ENCODE assay signal across 25 cellular contexts in the genomic region with DNA sequence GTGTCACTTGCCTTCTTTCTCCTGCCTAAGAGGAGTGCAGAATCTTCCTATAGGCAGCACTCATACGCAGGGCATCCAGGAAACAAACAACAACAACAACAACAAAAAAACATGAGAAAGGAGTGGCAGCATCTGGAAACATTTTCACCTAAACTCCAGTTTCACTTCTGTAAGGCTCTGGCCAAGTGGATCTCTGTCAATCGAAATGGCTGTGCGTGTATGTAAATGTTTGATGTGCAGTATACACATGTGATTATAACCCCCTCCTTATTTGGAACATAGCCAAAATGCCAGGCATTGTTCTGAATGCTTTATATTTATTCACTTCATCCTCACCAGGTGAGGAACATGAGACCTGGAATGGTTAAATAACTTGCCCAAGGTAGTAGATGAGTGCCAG.
DNase-seq lines count a peak whose midpoint lies in the region; ATAC-seq, FAIRE-seq and TF ChIP-seq lines count a peak whose summit lies in the region.
"Had no signal": no experiment of that assay in that cellular context is flagged by ENCODE, and none has a peak within 500 bp of the region (broad histone marks: within the 10 kb centered on the region; RNA-seq: fewer than 3 reads in every experiment).

No MANE protein-coding gene starts in this region.

- peaks cover 5% of the 10 kb centered on the region for H3K4me1 ChIP-seq in OCI-LY1 (ENCODE audit: insufficient read depth, low read length, severe bottlenecking)
- H3K4me1 ChIP-seq: parathyroid adenoma, tibial nerve had no signal

- H3K9me3 Mint-ChIP-seq in activated naive CD4-positive, alpha-beta T cell treated with anti-CD3 and anti-CD28 coated beads, Interleukin-2, amount 10 ng/mL, durations not matched to agents 7 days and 5 days, result no peaks in the 10 kb centered on the region
- H3K9me3 Mint-ChIP-seq: activated CD4-positive, alpha-beta memory T cell treated with anti-CD3 and anti-CD28 coated beads for 36 hours; CD8-positive, alpha-beta T cell; naive thymus-derived CD8-positive, alpha-beta T cell had no signal

- H3K9me2 ChIP-seq in OCI-LY1 (ENCODE audit: low read depth, low read length), result no peaks in the 10 kb centered on the region

- H3K79me2 ChIP-seq in OCI-LY1 (ENCODE audit: insufficient read depth, low read length), result no peaks in the 10 kb centered on the region
- H3K79me2 ChIP-seq: parathyroid adenoma had no signal

- no peaks in the 10 kb centered on the region; the same call in 1 of the 2 replicates for H3K9me3 ChIP-seq in OCI-LY1 (ENCODE audit: low read length)
- H3K9me3 ChIP-seq: tibial nerve had no signal

- ATAC-seq in HG03565 (IDR thresholded peaks at IDR 0.05; ENCODE audit: unreplicated experiment) (no peak), GM19328 (IDR thresholded peaks at IDR 0.05; ENCODE audit: unreplicated experiment) (no peak)
- ATAC-seq: CD8-positive, alpha-beta T cell; naive thymus-derived CD8-positive, alpha-beta T cell; stimulated activated naive CD8-positive, alpha-beta T cell treated with anti-CD3 and anti-CD28 coated beads, Interleukin-15, Interleukin-2, amounts not matched to agents 100 U/mL and 50 U/mL, for 24 hours had no signal

- no peak overlapping the region for H2AFZ ChIP-seq in OCI-LY1 (ENCODE audit: low read length)

- peak; percentile 15 for FAIRE-seq in GM18507 (lab: Jason Lieb, UNC)
- FAIRE-seq: GM19239, kidney had no signal

- DNase-seq in COLO668 (lab: John Stamatoyannopoulos, UW; ENCODE audit: unreplicated experiment), result peak; percentile 70
- no peak for DNase-seq in GM18507 (ENCODE audit: extremely low spot score, insufficient read length, low read depth)
- peak; percentile 25 for DNase-seq in NCI-H2081 treated with DMSO at 0.1 percent for 48 hours (lab: John Stamatoyannopoulos, UW)
- no peak for DNase-seq in activated naive CD4-positive, alpha-beta T cell treated with anti-CD3 and anti-CD28 coated beads, Interleukin-2, amount 10 ng/mL, durations not matched to agents 7 days and 5 days
- no peak for DNase-seq in H7
- DNase-seq: activated CD4-positive, alpha-beta memory T cell treated with anti-CD3 and anti-CD28 coated beads for 36 hours; amygdala; CD8-positive, alpha-beta T cell; dorsolateral prefrontal cortex; foreskin melanocyte; kidney; mammary epithelial cell; MM.1S; naive thymus-derived CD8-positive, alpha-beta T cell; NCI-H2171; Right ventricle myocardium superior; stimulated activated CD4-positive, alpha-beta T cell treated with anti-CD3 and anti-CD28 coated beads, Interleukin-1b, Interleukin-23, amount 100 ng/mL, for 48 hours; stimulated activated naive CD8-positive, alpha-beta T cell treated with anti-CD3 and anti-CD28 coated beads, Interleukin-15, Interleukin-2, amounts not matched to agents 100 U/mL and 50 U/mL, for 24 hours had no signal

- no peaks in the 10 kb centered on the region for H4K20me1 ChIP-seq in OCI-LY1 (ENCODE audit: insufficient read depth, low read length)

- no peak overlapping the region for H3K27ac ChIP-seq in OCI-LY1 (ENCODE audit: low read depth, low read length, poor library complexity, severe bottlenecking)
- H3K27ac ChIP-seq: dorsolateral prefrontal cortex, parathyroid adenoma, tibial nerve, VCaP had no signal

- H3K36me3 ChIP-seq in OCI-LY1 (ENCODE audit: insufficient read depth, low read length), result no peaks in the 10 kb centered on the region
- no peaks in the 10 kb centered on the region for H3K36me3 ChIP-seq in H7 (replicated peaks; ENCODE audit: control insufficient read depth, insufficient read depth, low read length)
- H3K36me3 ChIP-seq: tibial nerve had no signal

- H3K4me2 ChIP-seq in OCI-LY1 (ENCODE audit: low read length), result peak overlapping the region; percentile 25; the same call in 1 of the 2 replicates

- TF ChIP-seq CTCF in OCI-LY1 (IDR thresholded peaks at IDR 0.05; ENCODE audit: low read length), result no peak

- H3K4me3 ChIP-seq in OCI-LY1 (ENCODE audit: low read depth, low read length, poor library complexity, severe bottlenecking), result no peak overlapping the region
- H3K4me3 ChIP-seq in H7 (ENCODE audit: insufficient read depth, low read depth, low read length), result no peak overlapping the region
- H3K4me3 ChIP-seq: tibial nerve had no signal

- H3K27me3 ChIP-seq in OCI-LY1 (ENCODE audit: insufficient read depth, low read length) (no peaks in the 10 kb centered on the region), H7 (ENCODE audit: control insufficient read depth, insufficient read depth, low read length) (no peaks in the 10 kb centered on the region)
- H3K27me3 ChIP-seq: tibial nerve had no signal

- no peak overlapping the region for H3K27ac Mint-ChIP-seq in activated naive CD4-positive, alpha-beta T cell treated with anti-CD3 and anti-CD28 coated beads, Interleukin-2, amount 10 ng/mL, durations not matched to agents 7 days and 5 days
- H3K27ac Mint-ChIP-seq: activated CD4-positive, alpha-beta memory T cell treated with anti-CD3 and anti-CD28 coated beads for 36 hours; CD8-positive, alpha-beta T cell had no signal

- H3K9ac ChIP-seq in OCI-LY1 (ENCODE audit: low read length), result no peak overlapping the region
- H3K9ac ChIP-seq: parathyroid adenoma had no signal

- no peaks in the 10 kb centered on the region for H3K36me3 Mint-ChIP-seq in activated naive CD4-positive, alpha-beta T cell treated with anti-CD3 and anti-CD28 coated beads, Interleukin-2, amount 10 ng/mL, durations not matched to agents 7 days and 5 days
- H3K36me3 Mint-ChIP-seq: activated CD4-positive, alpha-beta memory T cell treated with anti-CD3 and anti-CD28 coated beads for 36 hours; CD8-positive, alpha-beta T cell; naive thymus-derived CD8-positive, alpha-beta T cell had no signal

- no peaks in the 10 kb centered on the region for H3F3A ChIP-seq in OCI-LY1 (ENCODE audit: insufficient read depth, low read length)

- H3K4me3 Mint-ChIP-seq in activated naive CD4-positive, alpha-beta T cell treated with anti-CD3 and anti-CD28 coated beads, Interleukin-2, amount 10 ng/mL, durations not matched to agents 7 days and 5 days, result no peak overlapping the region
- H3K4me3 Mint-ChIP-seq: activated CD4-positive, alpha-beta memory T cell treated with anti-CD3 and anti-CD28 coated beads for 36 hours; CD8-positive, alpha-beta T cell; naive thymus-derived CD8-positive, alpha-beta T cell had no signal

- peaks cover 4% of the 10 kb centered on the region for H3K27me3 Mint-ChIP-seq in activated naive CD4-positive, alpha-beta T cell treated with anti-CD3 and anti-CD28 coated beads, Interleukin-2, amount 10 ng/mL, durations not matched to agents 7 days and 5 days

- no peaks in the 10 kb centered on the region for H3K4me1 Mint-ChIP-seq in activated naive CD4-positive, alpha-beta T cell treated with anti-CD3 and anti-CD28 coated beads, Interleukin-2, amount 10 ng/mL, durations not matched to agents 7 days and 5 days
- H3K4me1 Mint-ChIP-seq: naive thymus-derived CD8-positive, alpha-beta T cell had no signal

- CTCF ChIA-PET in activated naive CD4-positive, alpha-beta T cell treated with anti-CD3 and anti-CD28 coated beads, Interleukin-2, amount 10 ng/mL, durations not matched to agents 7 days and 5 days (lab: Charles Lee), result no interaction called here

Comparison
In these comparisons a context has a peak if more than half of its experiments do, and no peak if none do; other contexts are left out.
1. DNase-seq: peak in COLO668 (single experiment) and NCI-H2081 treated with DMSO at 0.1 percent for 48 hours (single experiment); none in GM18507 (single experiment), activated naive CD4-positive, alpha-beta T cell treated with anti-CD3 and anti-CD28 coated beads, Interleukin-2, amount 10 ng/mL, durations not matched to agents 7 days and 5 days (single experiment) and H7 (single experiment).